1 cellular context compared by ENCODE assay signal in the genomic region with DNA sequence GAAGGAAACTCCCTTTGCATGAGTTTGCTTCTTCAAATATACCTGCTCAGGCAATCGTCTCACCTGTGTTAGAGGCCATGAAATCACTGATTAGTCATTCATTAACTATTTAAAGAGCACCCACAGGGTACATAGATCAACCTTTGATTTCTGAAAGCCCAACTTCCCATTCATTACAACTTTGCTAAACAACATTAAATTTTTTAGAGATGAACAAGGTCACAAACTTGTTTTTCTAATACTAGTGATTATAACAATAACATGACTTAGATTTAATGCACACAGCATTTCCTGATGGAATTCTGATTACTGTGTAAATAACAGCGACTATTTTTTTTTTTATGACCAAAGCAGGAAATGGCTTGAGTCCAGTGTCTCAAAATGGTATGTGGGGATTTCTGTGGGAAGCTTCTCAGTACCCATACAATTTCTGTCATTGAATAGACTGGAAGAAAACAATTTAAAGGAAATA.
A peak's percentile ranks its signal among the peaks of the same experiment; 100 is the strongest.
TF ChIP-seq lines count a peak whose summit lies in the region.

No MANE protein-coding gene starts in this region.

TF ChIP-seq in HCT116, 20 proteins besides CTCF, POLR2A, EP300 and RAD21:
- peak; percentile 34; the same call in 1 of the 2 replicates for TF ChIP-seq SIN3A (IDR thresholded peaks at IDR 0.05; ENCODE audit: low read depth)
- TF ChIP-seq SP1 (IDR thresholded peaks at IDR 0.05; ENCODE audit: low read depth): peak; percentile 62
- peak; percentile 30; the same call in 1 of the 2 replicates for TF ChIP-seq POLR2AphosphoS5 (IDR thresholded peaks at IDR 0.05; ENCODE audit: low read depth, low read length)
- TF ChIP-seq FOSL1 (IDR thresholded peaks at IDR 0.05; ENCODE audit: low read depth): peak; percentile 87
- TF ChIP-seq, protein P1, sequence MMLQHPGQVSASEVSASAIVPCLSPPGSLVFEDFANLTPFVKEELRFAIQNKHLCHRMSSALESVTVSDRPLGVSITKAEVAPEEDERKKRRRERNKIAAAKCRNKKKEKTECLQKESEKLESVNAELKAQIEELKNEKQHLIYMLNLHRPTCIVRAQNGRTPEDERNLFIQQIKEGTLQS (IDR thresholded peaks at IDR 0.05): no peak
- no peak for TF ChIP-seq SRF (IDR thresholded peaks at IDR 0.05; ENCODE audit: low read depth)
- no peak for TF ChIP-seq YY1 (IDR thresholded peaks at IDR 0.05; ENCODE audit: extremely low read depth, insufficient replicate concordance, low read depth, low read length)
- TF ChIP-seq CEBPB (IDR thresholded peaks at IDR 0.05; ENCODE audit: low read depth): peak; percentile 60; the same call in 1 of the 2 replicates
- TF ChIP-seq, protein P2, sequence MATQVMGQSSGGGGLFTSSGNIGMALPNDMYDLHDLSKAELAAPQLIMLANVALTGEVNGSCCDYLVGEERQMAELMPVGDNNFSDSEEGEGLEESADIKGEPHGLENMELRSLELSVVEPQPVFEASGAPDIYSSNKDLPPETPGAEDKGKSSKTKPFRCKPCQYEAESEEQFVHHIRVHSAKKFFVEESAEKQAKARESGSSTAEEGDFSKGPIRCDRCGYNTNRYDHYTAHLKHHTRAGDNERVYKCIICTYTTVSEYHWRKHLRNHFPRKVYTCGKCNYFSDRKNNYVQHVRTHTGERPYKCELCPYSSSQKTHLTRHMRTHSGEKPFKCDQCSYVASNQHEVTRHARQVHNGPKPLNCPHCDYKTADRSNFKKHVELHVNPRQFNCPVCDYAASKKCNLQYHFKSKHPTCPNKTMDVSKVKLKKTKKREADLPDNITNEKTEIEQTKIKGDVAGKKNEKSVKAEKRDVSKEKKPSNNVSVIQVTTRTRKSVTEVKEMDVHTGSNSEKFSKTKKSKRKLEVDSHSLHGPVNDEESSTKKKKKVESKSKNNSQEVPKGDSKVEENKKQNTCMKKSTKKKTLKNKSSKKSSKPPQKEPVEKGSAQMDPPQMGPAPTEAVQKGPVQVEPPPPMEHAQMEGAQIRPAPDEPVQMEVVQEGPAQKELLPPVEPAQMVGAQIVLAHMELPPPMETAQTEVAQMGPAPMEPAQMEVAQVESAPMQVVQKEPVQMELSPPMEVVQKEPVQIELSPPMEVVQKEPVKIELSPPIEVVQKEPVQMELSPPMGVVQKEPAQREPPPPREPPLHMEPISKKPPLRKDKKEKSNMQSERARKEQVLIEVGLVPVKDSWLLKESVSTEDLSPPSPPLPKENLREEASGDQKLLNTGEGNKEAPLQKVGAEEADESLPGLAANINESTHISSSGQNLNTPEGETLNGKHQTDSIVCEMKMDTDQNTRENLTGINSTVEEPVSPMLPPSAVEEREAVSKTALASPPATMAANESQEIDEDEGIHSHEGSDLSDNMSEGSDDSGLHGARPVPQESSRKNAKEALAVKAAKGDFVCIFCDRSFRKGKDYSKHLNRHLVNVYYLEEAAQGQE (IDR thresholded peaks at IDR 0.05; ENCODE audit: low read depth): no peak
- TF ChIP-seq, protein P3, sequence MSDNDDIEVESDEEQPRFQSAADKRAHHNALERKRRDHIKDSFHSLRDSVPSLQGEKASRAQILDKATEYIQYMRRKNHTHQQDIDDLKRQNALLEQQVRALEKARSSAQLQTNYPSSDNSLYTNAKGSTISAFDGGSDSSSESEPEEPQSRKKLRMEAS (IDR thresholded peaks at IDR 0.05): peak; percentile 57
- no peak for TF ChIP-seq EZH2 (IDR thresholded peaks at IDR 0.05)
- no peak for TF ChIP-seq ZFX (IDR thresholded peaks at IDR 0.05)
- no peak for TF ChIP-seq ZNF274 (IDR thresholded peaks at IDR 0.05; ENCODE audit: low read depth, low read length)
- TF ChIP-seq EGR1 (IDR thresholded peaks at IDR 0.05; ENCODE audit: low read depth): no peak; the same call in 1 of the 2 replicates
- TF ChIP-seq TCF7L2 (IDR thresholded peaks at IDR 0.05; ENCODE audit: borderline replicate concordance, extremely low read depth, insufficient read depth, insufficient read length): no peak
- peak; percentile 82 for TF ChIP-seq JUND (IDR thresholded peaks at IDR 0.05)
- TF ChIP-seq CBX3 (IDR thresholded peaks at IDR 0.05; ENCODE audit: low read depth): peak; percentile 42; the same call in 1 of the 2 replicates
- no peak for TF ChIP-seq EZH2phosphoT487 (IDR thresholded peaks at IDR 0.05; ENCODE audit: borderline replicate concordance)
- TF ChIP-seq, protein P4, sequence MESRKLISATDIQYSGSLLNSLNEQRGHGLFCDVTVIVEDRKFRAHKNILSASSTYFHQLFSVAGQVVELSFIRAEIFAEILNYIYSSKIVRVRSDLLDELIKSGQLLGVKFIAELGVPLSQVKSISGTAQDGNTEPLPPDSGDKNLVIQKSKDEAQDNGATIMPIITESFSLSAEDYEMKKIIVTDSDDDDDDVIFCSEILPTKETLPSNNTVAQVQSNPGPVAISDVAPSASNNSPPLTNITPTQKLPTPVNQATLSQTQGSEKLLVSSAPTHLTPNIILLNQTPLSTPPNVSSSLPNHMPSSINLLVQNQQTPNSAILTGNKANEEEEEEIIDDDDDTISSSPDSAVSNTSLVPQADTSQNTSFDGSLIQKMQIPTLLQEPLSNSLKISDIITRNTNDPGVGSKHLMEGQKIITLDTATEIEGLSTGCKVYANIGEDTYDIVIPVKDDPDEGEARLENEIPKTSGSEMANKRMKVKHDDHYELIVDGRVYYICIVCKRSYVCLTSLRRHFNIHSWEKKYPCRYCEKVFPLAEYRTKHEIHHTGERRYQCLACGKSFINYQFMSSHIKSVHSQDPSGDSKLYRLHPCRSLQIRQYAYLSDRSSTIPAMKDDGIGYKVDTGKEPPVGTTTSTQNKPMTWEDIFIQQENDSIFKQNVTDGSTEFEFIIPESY (IDR thresholded peaks at IDR 0.05; ENCODE audit: extremely low read depth, insufficient replicate concordance, low read length): no peak
- no peak; the same call in 1 of the 2 replicates for TF ChIP-seq ELF1 (IDR thresholded peaks at IDR 0.05; ENCODE audit: borderline replicate concordance, low read depth)
